17 cellular contexts compared by ENCODE assay signal in the genomic region with DNA sequence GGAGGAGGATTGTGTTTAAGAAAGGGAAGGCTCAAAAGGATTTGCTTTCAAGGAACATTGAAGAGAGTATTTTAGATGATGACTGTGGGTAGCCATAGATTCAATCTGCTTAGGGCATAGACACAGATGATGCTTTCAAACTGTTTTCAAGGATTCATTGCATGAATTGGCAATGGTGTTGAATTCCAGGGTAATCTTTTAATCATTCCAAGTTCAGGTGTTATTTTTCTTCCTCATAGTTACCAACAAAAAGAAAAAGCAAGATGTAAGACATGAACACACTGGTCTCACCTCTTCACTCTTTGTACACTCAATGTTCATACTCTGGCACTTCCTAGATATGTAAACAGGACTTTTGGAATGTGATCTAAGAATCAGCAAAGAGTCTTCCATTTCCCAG.
DNase-seq lines count a peak whose midpoint lies in the region; ATAC-seq and TF ChIP-seq lines count a peak whose summit lies in the region.
"Had no signal": no experiment of that assay in that cellular context is flagged by ENCODE, and none has a peak within 500 bp of the region (broad histone marks: within the 10 kb centered on the region; RNA-seq: fewer than 3 reads in every experiment).

No MANE protein-coding gene starts in this region.

- H3F3A ChIP-seq in PC-3 (ENCODE audit: low read length, unreplicated experiment), result peaks cover 10% of the 10 kb centered on the region

- H2AFZ ChIP-seq in ACC112 (ENCODE audit: low read length, unreplicated experiment) (no peak overlapping the region), PC-3 (ENCODE audit: low read length) (no peak overlapping the region)
- H2AFZ ChIP-seq: GM23248 had no signal

- H3K4me3 ChIP-seq in ACC112 (ENCODE audit: low read depth, low read length) (no peak overlapping the region), PC-3 (ENCODE audit: low read length) (0 out of 2 replicates have a peak overlapping the region, but pooled peaks have one; percentile 3), sigmoid colon (no peak overlapping the region)
- H3K4me3 ChIP-seq: GM23248 had no signal

- H3K4me1 Mint-ChIP-seq in chondrocyte (ENCODE audit: low read depth) (peaks cover 41% of the 10 kb centered on the region), osteocyte (ENCODE audit: unreplicated experiment) (peaks cover 22% of the 10 kb centered on the region)
- H3K4me1 Mint-ChIP-seq: CD4-positive, alpha-beta memory T cell had no signal

- H3K79me2 ChIP-seq in ACC112 (ENCODE audit: control insufficient read depth, insufficient read depth, low read length, unreplicated experiment) (no peaks in the 10 kb centered on the region), PC-3 (ENCODE audit: low read length) (no peaks in the 10 kb centered on the region)

- H3K27me3 ChIP-seq in ACC112 (ENCODE audit: insufficient read depth, low read length) (peaks cover 6% of the 10 kb centered on the region; the same call in 1 of the 2 replicates), PC-3 (ENCODE audit: low read length) (no peaks in the 10 kb centered on the region), sigmoid colon (no peaks in the 10 kb centered on the region)
- H3K27me3 ChIP-seq: BE2C had no signal

- TF ChIP-seq CTCF in PC-3 (conservative IDR thresholded peaks at IDR 0.05; ENCODE audit: low read depth, low read length) (no peak), chondrocyte (IDR thresholded peaks at IDR 0.05) (no peak), osteocyte (IDR thresholded peaks at IDR 0.05) (no peak), sigmoid colon (IDR thresholded peaks at IDR 0.05) (no peak)

- ATAC-seq in PC-3, result peak; percentile 35; the same call in 1 of the 2 replicates
- ATAC-seq in HG02938 (IDR thresholded peaks at IDR 0.05; ENCODE audit: unreplicated experiment), result no peak

- H3K4me2 ChIP-seq in PC-3 (ENCODE audit: low read length), result peak overlapping the region; percentile 38

- TF ChIP-seq EP300 in sigmoid colon (IDR thresholded peaks at IDR 0.05), result no peak

- no TSS peak for BruUV-seq in PC-3 (replicated peaks; lab: Mats Ljungman, UMichigan)

- no peak for TF ChIP-seq POLR2A in sigmoid colon (IDR thresholded peaks at IDR 0.05)

- no peaks in the 10 kb centered on the region for H3K36me3 ChIP-seq in ACC112 (ENCODE audit: insufficient read depth, low read length)
- H3K36me3 ChIP-seq in PC-3 (ENCODE audit: low read depth, low read length), result no peaks in the 10 kb centered on the region
- no peaks in the 10 kb centered on the region for H3K36me3 ChIP-seq in sigmoid colon
- H3K36me3 ChIP-seq: BE2C had no signal

- H3K9me3 ChIP-seq in PC-3 (ENCODE audit: low read length), result no peaks in the 10 kb centered on the region
- H3K9me3 ChIP-seq in sigmoid colon, result no peaks in the 10 kb centered on the region
- H3K9me3 ChIP-seq: BE2C had no signal

- H3K27ac ChIP-seq in ACC112 (ENCODE audit: low read depth, low read length) (peak overlapping the region; percentile 24; the same call in 1 of the 2 replicates), PC-3 (ENCODE audit: low read length) (peak overlapping the region; percentile 63), sigmoid colon (no peak overlapping the region)
- H3K27ac ChIP-seq: C4-2B, GM23248 had no signal

- no peak overlapping the region for H3K4me3 Mint-ChIP-seq in chondrocyte (ENCODE audit: unreplicated experiment)
- H3K4me3 Mint-ChIP-seq in osteocyte (ENCODE audit: unreplicated experiment), result no peak overlapping the region
- H3K4me3 Mint-ChIP-seq: CD4-positive, alpha-beta memory T cell had no signal

- H3K9ac ChIP-seq in PC-3 (ENCODE audit: low read length), result no peak overlapping the region
- H3K9ac ChIP-seq: GM23248 had no signal

- H3K36me3 Mint-ChIP-seq in chondrocyte (ENCODE audit: low read depth), result peaks cover 1% of the 10 kb centered on the region
- H3K36me3 Mint-ChIP-seq in osteocyte (ENCODE audit: unreplicated experiment), result no peaks in the 10 kb centered on the region
- H3K36me3 Mint-ChIP-seq: CD4-positive, alpha-beta memory T cell had no signal

- intact Hi-C loops in PC-3 (cut with micrococcal nuclease), result loop anchor here (1.0 to 10.0 kb wide), 5 partner anchors 54 to 646 kb away; no protein-coding TSS in a partner anchor
- intact Hi-C loops in sigmoid colon (cut with DNase I), result no loop called here

- POLR2A ChIA-PET in PC-3 (lab: Charles Lee; ENCODE audit: unreplicated experiment), result no interaction called here

- H3K27me3 Mint-ChIP-seq in chondrocyte (ENCODE audit: low read depth), result peaks cover 6% of the 10 kb centered on the region
- peaks cover 2% of the 10 kb centered on the region for H3K27me3 Mint-ChIP-seq in osteocyte (ENCODE audit: unreplicated experiment)

- H3K9me2 ChIP-seq in PC-3 (replicated peaks; ENCODE audit: low read length), result no peaks in the 10 kb centered on the region

- CTCF ChIA-PET in PC-3 (lab: Charles Lee), result no interaction called here

- H3K9me3 Mint-ChIP-seq in chondrocyte (ENCODE audit: low read depth) (no peaks in the 10 kb centered on the region), osteocyte (ENCODE audit: unreplicated experiment) (peaks cover 3% of the 10 kb centered on the region)
- H3K9me3 Mint-ChIP-seq: CD4-positive, alpha-beta memory T cell had no signal

- no peak for DNase-seq in PC-3
- DNase-seq in chondrocyte (ENCODE audit: low spot score), result no peak
- DNase-seq in osteocyte (ENCODE audit: extremely low spot score, unreplicated experiment), result no peak
- no peak for DNase-seq in sigmoid colon
- DNase-seq in GDM1 (lab: John Stamatoyannopoulos, UW), result no peak
- no peak for DNase-seq in SW480 (ENCODE audit: low spot score)
- DNase-seq: 8988T; BE2C; CD4-positive, alpha-beta memory T cell; DMS153; DND-41; GF-D8; H7 had no signal

- peaks cover 7% of the 10 kb centered on the region for H3K4me1 ChIP-seq in ACC112 (ENCODE audit: control insufficient read depth, insufficient read depth, low read length, unreplicated experiment)
- H3K4me1 ChIP-seq in PC-3 (ENCODE audit: insufficient read depth, low read length), result peaks cover 24% of the 10 kb centered on the region
- no peaks in the 10 kb centered on the region for H3K4me1 ChIP-seq in sigmoid colon
- H3K4me1 ChIP-seq: BE2C had no signal

- no peaks in the 10 kb centered on the region for H4K20me1 ChIP-seq in PC-3 (ENCODE audit: low read length)

- H3K27ac Mint-ChIP-seq in chondrocyte (ENCODE audit: unreplicated experiment), result peak overlapping the region; percentile 89
- peak overlapping the region; percentile 80 for H3K27ac Mint-ChIP-seq in osteocyte (ENCODE audit: unreplicated experiment)
- H3K27ac Mint-ChIP-seq: CD4-positive, alpha-beta memory T cell had no signal

Comparison
In these comparisons a context has a peak if more than half of its experiments do, and no peak if none do; other contexts are left out.
1. H3K27ac ChIP-seq: peak in ACC112 (single experiment) and PC-3 (single experiment); none in sigmoid colon (0 of 4).